ENCODE assay signal across 22 cellular contexts in the genomic region with DNA sequence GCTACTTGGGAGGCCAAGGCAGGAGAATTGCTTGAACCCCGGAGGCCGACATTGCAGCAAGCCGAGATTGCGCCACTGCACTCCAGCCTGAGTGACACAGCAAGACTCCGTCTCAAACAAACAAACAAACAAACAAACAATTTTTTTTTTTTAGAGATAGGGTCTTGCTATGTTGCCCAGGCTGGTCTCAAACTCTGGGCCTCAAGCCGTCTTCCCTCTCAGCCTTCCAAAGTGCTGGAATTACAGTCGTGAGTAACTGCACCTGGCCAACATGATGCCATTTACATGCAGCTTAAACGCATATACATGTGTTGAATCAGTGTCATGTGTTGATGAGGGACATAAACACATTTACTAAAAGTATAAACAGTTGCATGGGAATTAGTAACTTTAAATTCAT. TPM values are rescaled to one million over a fixed set of nuclear protein-coding genes. Genes with fewer than 3 reads are reported as not detected.
DNase-seq lines count a peak whose midpoint lies in the region; ATAC-seq and TF ChIP-seq lines count a peak whose summit lies in the region.
"Had no signal": no experiment of that assay in that cellular context is flagged by ENCODE, and none has a peak within 500 bp of the region (broad histone marks: within the 10 kb centered on the region; RNA-seq: fewer than 3 reads in every experiment).

No MANE protein-coding gene starts in this region.

- POLR2A ChIA-PET in activated CD8-positive, alpha-beta T cell treated with anti-CD3 and anti-CD28 coated beads for 36 hours (lab: Charles Lee) = interaction anchor here (0.6 to 8.5 kb wide), 16 partner anchors 10 to 310 kb away, joined by 3 to 80 read pairs (median 5); a partner anchor contains a TSS

- no peaks in the 10 kb centered on the region for H3K27me3 ChIP-seq in thymus (ENCODE audit: control insufficient read depth, insufficient read depth)
- H3K27me3 ChIP-seq: sigmoid colon had no signal

- H3K36me3 Mint-ChIP-seq in activated naive CD4-positive, alpha-beta T cell treated with anti-CD3 and anti-CD28 coated beads, Interleukin-2, amount 50 U/mL, for 24 hours = no peaks in the 10 kb centered on the region
- peaks cover 10% of the 10 kb centered on the region for H3K36me3 Mint-ChIP-seq in activated CD8-positive, alpha-beta T cell treated with anti-CD3 and anti-CD28 coated beads for 36 hours (ENCODE audit: low read depth)
- H3K36me3 Mint-ChIP-seq in memory B cell = no peaks in the 10 kb centered on the region

- TF ChIP-seq CTCF in activated CD8-positive, alpha-beta T cell treated with anti-CD3 and anti-CD28 coated beads for 36 hours (IDR thresholded peaks at IDR 0.05) = no peak

- no peaks in the 10 kb centered on the region for H3K27me3 Mint-ChIP-seq in activated naive CD4-positive, alpha-beta T cell treated with anti-CD3 and anti-CD28 coated beads, Interleukin-2, amount 50 U/mL, for 24 hours
- H3K27me3 Mint-ChIP-seq in activated CD8-positive, alpha-beta T cell treated with anti-CD3 and anti-CD28 coated beads for 36 hours = no peaks in the 10 kb centered on the region
- H3K27me3 Mint-ChIP-seq in memory B cell = peaks cover 7% of the 10 kb centered on the region

- peaks cover 77% of the 10 kb centered on the region for H3K4me1 Mint-ChIP-seq in activated naive CD4-positive, alpha-beta T cell treated with anti-CD3 and anti-CD28 coated beads, Interleukin-2, amount 50 U/mL, for 24 hours
- H3K4me1 Mint-ChIP-seq in activated CD8-positive, alpha-beta T cell treated with anti-CD3 and anti-CD28 coated beads for 36 hours (ENCODE audit: low read depth) = peaks cover 70% of the 10 kb centered on the region
- H3K4me1 Mint-ChIP-seq in memory B cell = peaks cover 21% of the 10 kb centered on the region

- H3K4me1 ChIP-seq in thymus (ENCODE audit: control insufficient read depth, insufficient read depth, low read length) = peaks cover 41% of the 10 kb centered on the region

- intact Hi-C loops in activated CD8-positive, alpha-beta T cell treated with anti-CD3 and anti-CD28 coated beads for 36 hours (cut with micrococcal nuclease) = loop anchor here (5.0 kb wide), 1 partner anchor 69 kb away; no protein-coding TSS in a partner anchor
- intact Hi-C loops in Right ventricle myocardium superior (cut with DNase I) = loop anchor here (2.0 kb wide), 1 partner anchor 68 kb away; no protein-coding TSS in a partner anchor

- CTCF ChIA-PET in activated CD8-positive, alpha-beta T cell treated with anti-CD3 and anti-CD28 coated beads for 36 hours (lab: Charles Lee) = interaction anchor here (0.8 to 3.6 kb wide), 11 partner anchors 13 to 293 kb away, joined by 3 to 18 read pairs (median 5); no protein-coding TSS in a partner anchor

- no peak for ATAC-seq in activated CD8-positive, alpha-beta T cell treated with anti-CD3 and anti-CD28 coated beads for 36 hours
- ATAC-seq in memory B cell (ENCODE audit: low read depth) = no peak
- no peak for ATAC-seq in GM19351 (IDR thresholded peaks at IDR 0.05; ENCODE audit: unreplicated experiment)
- no peak for ATAC-seq in Right ventricle myocardium superior (ENCODE audit: poor library complexity)
- ATAC-seq: GM12878 had no signal

- WGBS in thymus = 95% methylated on average over 8 of the region's 8 CpGs

- H3K27ac Mint-ChIP-seq in activated naive CD4-positive, alpha-beta T cell treated with anti-CD3 and anti-CD28 coated beads, Interleukin-2, amount 50 U/mL, for 24 hours = peak overlapping the region; percentile 99
- H3K27ac Mint-ChIP-seq in activated CD8-positive, alpha-beta T cell treated with anti-CD3 and anti-CD28 coated beads for 36 hours = peak overlapping the region; percentile 97
- H3K27ac Mint-ChIP-seq in memory B cell = no peak overlapping the region
- H3K27ac Mint-ChIP-seq: activated B cell treated with CpG ODN at 0.5 μM for 24 hours had no signal

- no peaks in the 10 kb centered on the region for H3K9me3 ChIP-seq in thymus (ENCODE audit: control insufficient read depth)
- H3K9me3 ChIP-seq: sigmoid colon had no signal

- H3K9me3 Mint-ChIP-seq in activated naive CD4-positive, alpha-beta T cell treated with anti-CD3 and anti-CD28 coated beads, Interleukin-2, amount 50 U/mL, for 24 hours = no peaks in the 10 kb centered on the region
- H3K9me3 Mint-ChIP-seq in activated CD8-positive, alpha-beta T cell treated with anti-CD3 and anti-CD28 coated beads for 36 hours = no peaks in the 10 kb centered on the region
- no peaks in the 10 kb centered on the region for H3K9me3 Mint-ChIP-seq in memory B cell
- H3K9me3 Mint-ChIP-seq: activated B cell treated with CpG ODN at 0.5 μM for 24 hours had no signal

- H3K4me3 Mint-ChIP-seq in activated naive CD4-positive, alpha-beta T cell treated with anti-CD3 and anti-CD28 coated beads, Interleukin-2, amount 50 U/mL, for 24 hours = peak overlapping the region; percentile 97
- H3K4me3 Mint-ChIP-seq in activated CD8-positive, alpha-beta T cell treated with anti-CD3 and anti-CD28 coated beads for 36 hours = peak overlapping the region; percentile 93
- peak overlapping the region; percentile 12 for H3K4me3 Mint-ChIP-seq in memory B cell

- no peak for DNase-seq in activated naive CD4-positive, alpha-beta T cell treated with anti-CD3 and anti-CD28 coated beads, Interleukin-2, amount 50 U/mL, for 16 hours
- no peak for DNase-seq in activated CD8-positive, alpha-beta T cell treated with anti-CD3 and anti-CD28 coated beads for 36 hours
- no peak for DNase-seq in memory B cell (ENCODE audit: low spot score in 2 of 2)
- no peak for DNase-seq in KG1 (lab: John Stamatoyannopoulos, UW)
- no peak for DNase-seq in Right ventricle myocardium superior
- DNase-seq: activated B cell treated with CpG ODN at 0.5 μM for 24 hours; GDM1; hypothalamus; midbrain; NCI-H146; NCI-H345; NK-92 treated with Interleukin-12 subunit alpha and Interleukin-12 subunit beta, amount 100 ng/mL, for 24 hours; RPMI8226; sigmoid colon had no signal

- H3K27ac ChIP-seq in thymus (ENCODE audit: low read depth) = no peak overlapping the region
- H3K27ac ChIP-seq: sigmoid colon had no signal

- peak overlapping the region; percentile 88 for H3K4me3 ChIP-seq in thymus (ENCODE audit: low read length)
- H3K4me3 ChIP-seq: GM12878 had no signal

- H3K36me3 ChIP-seq in thymus (ENCODE audit: control insufficient read depth, insufficient read depth) = no peaks in the 10 kb centered on the region
- H3K36me3 ChIP-seq: sigmoid colon had no signal

RNA-seq across cellular contexts. Expression of a gene that starts 2.0 kb away (rescaled TPM):
- 10 to 100 TPM; 29.1 to 32.7 TPM for total RNA-seq in activated CD8-positive, alpha-beta T cell treated with anti-CD3 and anti-CD28 coated beads for 36 hours
- 24.8 TPM for polyA plus RNA-seq in thymus
- total RNA-seq in Right ventricle myocardium superior = 11.4 TPM

RNA-seq across cellular contexts. Expression of a gene that starts 46.7 kb away (rescaled TPM):
- total RNA-seq in activated CD8-positive, alpha-beta T cell treated with anti-CD3 and anti-CD28 coated beads for 36 hours = not detected
- 0.09 TPM for polyA plus RNA-seq in thymus
- total RNA-seq in Right ventricle myocardium superior = not detected
- total RNA-seq: chondrocyte, GM12878, M059J, osteoblast, sigmoid colon, temporal lobe had no signal
- polyA plus RNA-seq: GM12878, sigmoid colon had no signal

Comparison
In these comparisons a context has a peak if more than half of its experiments do, and no peak if none do; other contexts are left out.
1. H3K4me3 Mint-ChIP-seq: peak in every context shown above with its lines; median percentile 97 in activated naive CD4-positive, alpha-beta T cell treated with anti-CD3 and anti-CD28 coated beads, Interleukin-2, amount 50 U/mL, for 24 hours; 93 in activated CD8-positive, alpha-beta T cell treated with anti-CD3 and anti-CD28 coated beads for 36 hours; 12 in memory B cell.